ENCODE assay signal across 19 cellular contexts in the genomic region with DNA sequence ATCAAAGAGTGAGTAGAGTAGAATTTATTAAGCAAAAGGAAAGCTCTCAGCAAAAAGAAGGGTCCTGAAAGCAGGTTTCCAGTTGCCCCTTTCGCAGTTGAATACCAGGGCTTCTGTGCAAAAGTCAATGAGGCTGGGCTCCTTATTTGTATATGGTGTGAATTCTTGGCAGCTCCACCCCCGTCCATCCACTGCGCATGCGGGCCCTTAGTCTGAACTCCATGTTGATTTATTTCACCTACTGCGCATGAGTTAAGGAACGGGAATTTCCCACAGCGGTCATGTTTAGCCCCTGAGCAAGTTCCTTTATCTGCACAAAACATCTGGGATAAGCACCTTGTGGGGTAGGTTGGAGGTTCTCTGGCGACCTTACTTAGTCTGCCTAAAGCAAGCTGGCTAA.
DNase-seq lines count a peak whose midpoint lies in the region; TF ChIP-seq lines count a peak whose summit lies in the region.
"Had no signal": no experiment of that assay in that cellular context is flagged by ENCODE, and none has a peak within 500 bp of the region (broad histone marks: within the 10 kb centered on the region; RNA-seq: fewer than 3 reads in every experiment).

No MANE protein-coding gene starts in this region.

- no peak overlapping the region for H3K4me2 ChIP-seq in mammary epithelial cell (ENCODE audit: insufficient read depth, low read depth, low read length)

- no peak overlapping the region for H3K27ac Mint-ChIP-seq in MCF 10A (ENCODE audit: low read depth, unreplicated experiment)
- H3K27ac Mint-ChIP-seq: CD4-positive, alpha-beta T cell; HFFc6 had no signal

- H3K36me3 Mint-ChIP-seq in MCF 10A (ENCODE audit: insufficient read depth, unreplicated experiment) = no peaks in the 10 kb centered on the region

- no peaks in the 10 kb centered on the region for H3K4me1 Mint-ChIP-seq in MCF 10A (ENCODE audit: insufficient read depth, unreplicated experiment)

- H3K4me3 Mint-ChIP-seq in MCF 10A (ENCODE audit: unreplicated experiment) = no peak overlapping the region
- H3K4me3 Mint-ChIP-seq: CD4-positive, alpha-beta T cell; HFFc6 had no signal

- H3K36me3 ChIP-seq in mammary epithelial cell (ENCODE audit: insufficient read depth, low read length) (no peaks in the 10 kb centered on the region), spleen (no peaks in the 10 kb centered on the region), BE2C (no peaks in the 10 kb centered on the region)
- H3K36me3 ChIP-seq: HAP-1 had no signal

- H4K20me1 ChIP-seq in mammary epithelial cell (ENCODE audit: insufficient read depth, low read length) = no peaks in the 10 kb centered on the region

- H3K9me3 Mint-ChIP-seq in MCF 10A (ENCODE audit: unreplicated experiment) = no peaks in the 10 kb centered on the region

- DNase-seq in mammary epithelial cell (peak; percentile 0), MCF 10A (ENCODE audit: unreplicated experiment) (no peak), SK-MEL-5 (ENCODE audit: low read depth, low spot score) (peak; percentile 55), spleen (peak; percentile 18), NCI-H1048 (lab: John Stamatoyannopoulos, UW) (no peak), BE2C (no peak), NCI-H1105 treated with DMSO at 0.1 percent for 48 hours (lab: John Stamatoyannopoulos, UW) (no peak)
- DNase-seq: ACHN; C1 segment of cervical spinal cord; Calu3; CD4-positive, alpha-beta T cell; DMS79 treated with DMSO at 0.1 percent for 48 hours; EL; GDM1; GOT3; HFFc6; KBM-7 had no signal

- no peaks in the 10 kb centered on the region for H3K27me3 Mint-ChIP-seq in MCF 10A (ENCODE audit: insufficient read depth, unreplicated experiment)
- H3K27me3 Mint-ChIP-seq: CD4-positive, alpha-beta T cell had no signal

- intact Hi-C loops in mammary epithelial cell (cut with micrococcal nuclease) = no loop called here
- intact Hi-C loops in MCF 10A (cut with micrococcal nuclease) = no loop called here
- intact Hi-C loops in spleen (cut with DNase I; ENCODE audit: low total_unique reads) = no loop called here

- H3K79me2 ChIP-seq in mammary epithelial cell (ENCODE audit: insufficient read depth, low read length) = no peaks in the 10 kb centered on the region

- no TSS peak for BruUV-seq in mammary epithelial cell (replicated peaks; lab: Mats Ljungman, UMichigan)
- BruUV-seq in MCF 10A (replicated peaks; lab: Mats Ljungman, UMichigan) = no TSS peak

- dilution Hi-C loops in mammary epithelial cell (cut with HindIII; ENCODE audit: low sequenced_read_pairs) = no loop called here

- H2AFZ ChIP-seq in mammary epithelial cell (ENCODE audit: low read depth, low read length) = peak overlapping the region; percentile 49

- TF ChIP-seq CTCF in mammary epithelial cell (conservative IDR thresholded peaks at IDR 0.05 in 1 of 2, IDR thresholded peaks at IDR 0.05 in 1 of 2; ENCODE audit: extremely low read depth in 1 of 2, insufficient read depth in 1 of 2, low read depth in 1 of 2, low read length in 2 of 2) (no peak), MCF 10A (IDR thresholded peaks at IDR 0.05; ENCODE audit: unreplicated experiment) (no peak), spleen (IDR thresholded peaks at IDR 0.05 in 8 of 11, conservative IDR thresholded peaks at IDR 0.05 in 3 of 11) (no peak), BE2C (IDR thresholded peaks at IDR 0.05; ENCODE audit: low read depth, low read length) (no peak)

- H3K27ac ChIP-seq in mammary epithelial cell (ENCODE audit: insufficient read depth, low read depth, low read length) (no peak overlapping the region), spleen (no peak overlapping the region)
- H3K27ac ChIP-seq: 22Rv1 had no signal

- H3K4me1 ChIP-seq in mammary epithelial cell (ENCODE audit: insufficient read depth, low read length) (no peaks in the 10 kb centered on the region), spleen (no peaks in the 10 kb centered on the region), BE2C (no peaks in the 10 kb centered on the region)

- H3K27me3 ChIP-seq in mammary epithelial cell (ENCODE audit: insufficient read depth, low read length) (no peaks in the 10 kb centered on the region), spleen (replicated peaks in 1 of 7) (no peaks in the 10 kb centered on the region), BE2C (no peaks in the 10 kb centered on the region)

- no peak overlapping the region for H3K4me3 ChIP-seq in mammary epithelial cell (replicated peaks in 1 of 3; ENCODE audit: insufficient read depth in 1 of 3, low read depth in 2 of 3, low read length in 3 of 3)
- no peak overlapping the region for H3K4me3 ChIP-seq in spleen
- no peak overlapping the region for H3K4me3 ChIP-seq in BE2C (ENCODE audit: low read depth, low read length)
- H3K4me3 ChIP-seq: HAP-1 had no signal

- 29% methylated on average over 8 of the region's 8 CpGs for WGBS in mammary epithelial cell (ENCODE audit: low coverage, missing lambda C conversion rate)
- 80 to 91% (median 90%) methylated on average over 8 of the region's 8 CpGs for WGBS in spleen, 5 donors

- POLR2A ChIA-PET in MCF 10A (lab: Yijun Ruan, JAX) = no interaction called here

- in situ Hi-C loops in mammary epithelial cell (cut with MboI; ENCODE audit: low sequenced_read_pairs in 2 of 2) = no loop called here
- in situ Hi-C loops in SK-MEL-5 (cut with HindIII; ENCODE audit: low pct_unique_long_range_greater_than_20kb, low sequenced_read_pairs) = no loop called here

- H3K9me3 ChIP-seq in mammary epithelial cell (replicated peaks; ENCODE audit: insufficient read depth, low read length) = no peaks in the 10 kb centered on the region
- H3K9me3 ChIP-seq in spleen = no peaks in the 10 kb centered on the region
- H3K9me3 ChIP-seq in BE2C = no peaks in the 10 kb centered on the region
- H3K9me3 ChIP-seq: HAP-1 had no signal

- CTCF ChIA-PET in mammary epithelial cell (lab: Charles Lee; ENCODE audit: low non-redundant PET) = no interaction called here
- CTCF ChIA-PET in MCF 10A (lab: Yijun Ruan, JAX) = no interaction called here

- no peak overlapping the region for H3K9ac ChIP-seq in mammary epithelial cell (ENCODE audit: insufficient read depth, low read length)

- no peak for TF ChIP-seq POLR2A in spleen (IDR thresholded peaks at IDR 0.05)

Comparison
In these comparisons a context has a peak if more than half of its experiments do, and no peak if none do; other contexts are left out.
1. DNase-seq: peak in mammary epithelial cell (single experiment), SK-MEL-5 (single experiment) and spleen (single experiment); none in MCF 10A (single experiment), NCI-H1048 (single experiment), BE2C (single experiment) and NCI-H1105 treated with DMSO at 0.1 percent for 48 hours (single experiment).